1 cellular context compared by ENCODE assay signal in the genomic region with DNA sequence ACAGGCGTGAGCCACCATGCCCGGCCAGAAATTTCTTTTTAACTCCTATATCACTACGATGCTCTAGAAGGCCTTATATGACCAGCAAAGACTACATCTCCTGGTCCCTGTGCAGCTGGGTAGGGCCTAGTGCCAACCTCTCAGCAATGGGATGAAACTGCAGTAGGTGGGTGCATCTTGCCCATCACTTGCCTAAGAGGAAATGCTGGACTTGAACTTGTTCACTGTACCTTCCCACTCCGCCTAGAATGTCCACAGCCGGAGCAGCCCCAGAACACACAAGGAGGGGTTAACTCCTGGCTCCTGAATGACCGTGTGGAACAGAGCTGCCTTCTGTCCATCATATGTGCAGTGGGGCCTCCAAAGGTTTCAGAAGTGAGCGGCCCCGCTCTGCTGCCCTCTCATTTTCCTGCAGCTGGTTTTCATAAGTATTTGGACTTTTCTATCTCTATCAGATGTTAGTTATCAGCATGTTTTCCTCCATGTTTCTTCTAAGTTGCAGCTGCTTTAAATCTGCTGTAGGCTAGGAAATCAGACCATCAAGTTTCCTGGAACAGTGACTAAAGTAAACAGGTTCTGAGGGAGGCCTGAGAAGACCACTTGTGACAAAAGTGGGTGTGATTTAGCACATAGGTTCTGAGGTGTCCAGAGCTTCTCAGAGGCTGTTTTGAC.
A peak's percentile ranks its signal among the peaks of the same experiment; 100 is the strongest.
TF ChIP-seq lines count a peak whose summit lies in the region.

No MANE protein-coding gene starts in this region.

TF ChIP-seq in K562, 482 proteins besides CTCF, POLR2A, EP300 and RAD21 (continued from another document and continues in another):
- TF ChIP-seq, protein P1, sequence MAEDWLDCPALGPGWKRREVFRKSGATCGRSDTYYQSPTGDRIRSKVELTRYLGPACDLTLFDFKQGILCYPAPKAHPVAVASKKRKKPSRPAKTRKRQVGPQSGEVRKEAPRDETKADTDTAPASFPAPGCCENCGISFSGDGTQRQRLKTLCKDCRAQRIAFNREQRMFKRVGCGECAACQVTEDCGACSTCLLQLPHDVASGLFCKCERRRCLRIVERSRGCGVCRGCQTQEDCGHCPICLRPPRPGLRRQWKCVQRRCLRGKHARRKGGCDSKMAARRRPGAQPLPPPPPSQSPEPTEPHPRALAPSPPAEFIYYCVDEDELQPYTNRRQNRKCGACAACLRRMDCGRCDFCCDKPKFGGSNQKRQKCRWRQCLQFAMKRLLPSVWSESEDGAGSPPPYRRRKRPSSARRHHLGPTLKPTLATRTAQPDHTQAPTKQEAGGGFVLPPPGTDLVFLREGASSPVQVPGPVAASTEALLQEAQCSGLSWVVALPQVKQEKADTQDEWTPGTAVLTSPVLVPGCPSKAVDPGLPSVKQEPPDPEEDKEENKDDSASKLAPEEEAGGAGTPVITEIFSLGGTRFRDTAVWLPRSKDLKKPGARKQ (CRISPR knock-in tag; IDR thresholded peaks at IDR 0.05): no peak
- TF ChIP-seq ZNF24 (IDR thresholded peaks at IDR 0.05) (no peak), ZNF174 (CRISPR knock-in tag; IDR thresholded peaks at IDR 0.05) (no peak), SMARCB1 (IDR thresholded peaks at IDR 0.05; ENCODE audit: insufficient read length, low read depth) (no peak), CSDE1 (IDR thresholded peaks at IDR 0.05) (no peak), TCF7 (IDR thresholded peaks at IDR 0.05; ENCODE audit: borderline replicate concordance) (no peak), TRIM24 (IDR thresholded peaks at IDR 0.05) (peak in 1 of 2 experiments; percentile 19; a peak in 1 of 4 replicates), TCFL5 (CRISPR knock-in tag; conservative IDR thresholded peaks at IDR 0.05) (no peak), ZKSCAN8 (CRISPR knock-in tag; IDR thresholded peaks at IDR 0.05) (no peak), STAT5A (IDR thresholded peaks at IDR 0.05; ENCODE audit: borderline replicate concordance, low read length) (no peak; the same call in 1 of the 2 replicates), ZNF507 (tag; conservative IDR thresholded peaks at IDR 0.05) (no peak), ARID1B (IDR thresholded peaks at IDR 0.05) (peak; percentile 54), ZNF445 (CRISPR knock-in tag; IDR thresholded peaks at IDR 0.05; ENCODE audit: low read depth) (no peak), MAFF (IDR thresholded peaks at IDR 0.05; ENCODE audit: low read length) (no peak), TOE1 (IDR thresholded peaks at IDR 0.05; ENCODE audit: borderline replicate concordance) (peak; percentile 15; the same call in 1 of the 2 replicates), TOE1 (CRISPR knock-in tag; IDR thresholded peaks at IDR 0.05; ENCODE audit: borderline replicate concordance, low read depth) (no peak), YY1 (IDR thresholded peaks at IDR 0.05; ENCODE audit: borderline replicate concordance in 1 of 3, control insufficient read depth in 1 of 3, extremely low read depth in 1 of 3, insufficient read depth in 3 of 3, insufficient read length in 1 of 3, insufficient replicate concordance in 2 of 3, low read depth in 1 of 3, low read length in 2 of 3) (peak in 1 of 3 experiments; percentile 25), TEAD4 (IDR thresholded peaks at IDR 0.05; ENCODE audit: low read length) (peak; percentile 23; the same call in 1 of the 2 replicates), TEAD4 (CRISPR knock-in tag; IDR thresholded peaks at IDR 0.05; ENCODE audit: borderline replicate concordance) (no peak), FOXA3 (CRISPR knock-in tag; conservative IDR thresholded peaks at IDR 0.05 in 1 of 2, IDR thresholded peaks at IDR 0.05 in 1 of 2) (peak in 1 of 2 experiments; percentile 57; a peak in 1 of 4 replicates), SLC30A9 (CRISPR knock-in tag; IDR thresholded peaks at IDR 0.05) (no peak), ZNF668 (CRISPR knock-in tag; IDR thresholded peaks at IDR 0.05) (peak; percentile 26; the same call in 1 of the 2 replicates), ZNF589 (CRISPR knock-in tag; IDR thresholded peaks at IDR 0.05; ENCODE audit: low read depth) (no peak), FIP1L1 (IDR thresholded peaks at IDR 0.05; ENCODE audit: low read depth, low read length, poor library complexity, severe bottlenecking) (no peak)
- TF ChIP-seq, protein P2, sequence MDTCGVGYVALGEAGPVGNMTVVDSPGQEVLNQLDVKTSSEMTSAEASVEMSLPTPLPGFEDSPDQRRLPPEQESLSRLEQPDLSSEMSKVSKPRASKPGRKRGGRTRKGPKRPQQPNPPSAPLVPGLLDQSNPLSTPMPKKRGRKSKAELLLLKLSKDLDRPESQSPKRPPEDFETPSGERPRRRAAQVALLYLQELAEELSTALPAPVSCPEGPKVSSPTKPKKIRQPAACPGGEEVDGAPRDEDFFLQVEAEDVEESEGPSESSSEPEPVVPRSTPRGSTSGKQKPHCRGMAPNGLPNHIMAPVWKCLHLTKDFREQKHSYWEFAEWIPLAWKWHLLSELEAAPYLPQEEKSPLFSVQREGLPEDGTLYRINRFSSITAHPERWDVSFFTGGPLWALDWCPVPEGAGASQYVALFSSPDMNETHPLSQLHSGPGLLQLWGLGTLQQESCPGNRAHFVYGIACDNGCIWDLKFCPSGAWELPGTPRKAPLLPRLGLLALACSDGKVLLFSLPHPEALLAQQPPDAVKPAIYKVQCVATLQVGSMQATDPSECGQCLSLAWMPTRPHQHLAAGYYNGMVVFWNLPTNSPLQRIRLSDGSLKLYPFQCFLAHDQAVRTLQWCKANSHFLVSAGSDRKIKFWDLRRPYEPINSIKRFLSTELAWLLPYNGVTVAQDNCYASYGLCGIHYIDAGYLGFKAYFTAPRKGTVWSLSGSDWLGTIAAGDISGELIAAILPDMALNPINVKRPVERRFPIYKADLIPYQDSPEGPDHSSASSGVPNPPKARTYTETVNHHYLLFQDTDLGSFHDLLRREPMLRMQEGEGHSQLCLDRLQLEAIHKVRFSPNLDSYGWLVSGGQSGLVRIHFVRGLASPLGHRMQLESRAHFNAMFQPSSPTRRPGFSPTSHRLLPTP (IDR thresholded peaks at IDR 0.05; ENCODE audit: borderline replicate concordance, extremely low read depth, insufficient read length): no peak
- TF ChIP-seq, protein P3, sequence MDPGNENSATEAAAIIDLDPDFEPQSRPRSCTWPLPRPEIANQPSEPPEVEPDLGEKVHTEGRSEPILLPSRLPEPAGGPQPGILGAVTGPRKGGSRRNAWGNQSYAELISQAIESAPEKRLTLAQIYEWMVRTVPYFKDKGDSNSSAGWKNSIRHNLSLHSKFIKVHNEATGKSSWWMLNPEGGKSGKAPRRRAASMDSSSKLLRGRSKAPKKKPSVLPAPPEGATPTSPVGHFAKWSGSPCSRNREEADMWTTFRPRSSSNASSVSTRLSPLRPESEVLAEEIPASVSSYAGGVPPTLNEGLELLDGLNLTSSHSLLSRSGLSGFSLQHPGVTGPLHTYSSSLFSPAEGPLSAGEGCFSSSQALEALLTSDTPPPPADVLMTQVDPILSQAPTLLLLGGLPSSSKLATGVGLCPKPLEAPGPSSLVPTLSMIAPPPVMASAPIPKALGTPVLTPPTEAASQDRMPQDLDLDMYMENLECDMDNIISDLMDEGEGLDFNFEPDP (CRISPR knock-in tag; IDR thresholded peaks at IDR 0.05): no peak
- TF ChIP-seq, protein P4, sequence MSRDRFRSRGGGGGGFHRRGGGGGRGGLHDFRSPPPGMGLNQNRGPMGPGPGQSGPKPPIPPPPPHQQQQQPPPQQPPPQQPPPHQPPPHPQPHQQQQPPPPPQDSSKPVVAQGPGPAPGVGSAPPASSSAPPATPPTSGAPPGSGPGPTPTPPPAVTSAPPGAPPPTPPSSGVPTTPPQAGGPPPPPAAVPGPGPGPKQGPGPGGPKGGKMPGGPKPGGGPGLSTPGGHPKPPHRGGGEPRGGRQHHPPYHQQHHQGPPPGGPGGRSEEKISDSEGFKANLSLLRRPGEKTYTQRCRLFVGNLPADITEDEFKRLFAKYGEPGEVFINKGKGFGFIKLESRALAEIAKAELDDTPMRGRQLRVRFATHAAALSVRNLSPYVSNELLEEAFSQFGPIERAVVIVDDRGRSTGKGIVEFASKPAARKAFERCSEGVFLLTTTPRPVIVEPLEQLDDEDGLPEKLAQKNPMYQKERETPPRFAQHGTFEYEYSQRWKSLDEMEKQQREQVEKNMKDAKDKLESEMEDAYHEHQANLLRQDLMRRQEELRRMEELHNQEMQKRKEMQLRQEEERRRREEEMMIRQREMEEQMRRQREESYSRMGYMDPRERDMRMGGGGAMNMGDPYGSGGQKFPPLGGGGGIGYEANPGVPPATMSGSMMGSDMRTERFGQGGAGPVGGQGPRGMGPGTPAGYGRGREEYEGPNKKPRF (IDR thresholded peaks at IDR 0.05; ENCODE audit: low read depth, low read length): no peak
- TF ChIP-seq, protein P5, sequence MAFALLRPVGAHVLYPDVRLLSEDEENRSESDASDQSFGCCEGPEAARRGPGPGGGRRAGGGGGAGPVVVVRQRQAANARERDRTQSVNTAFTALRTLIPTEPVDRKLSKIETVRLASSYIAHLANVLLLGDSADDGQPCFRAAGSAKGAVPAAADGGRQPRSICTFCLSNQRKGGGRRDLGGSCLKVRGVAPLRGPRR (CRISPR knock-in tag; IDR thresholded peaks at IDR 0.05): no peak
- TF ChIP-seq, protein P6, sequence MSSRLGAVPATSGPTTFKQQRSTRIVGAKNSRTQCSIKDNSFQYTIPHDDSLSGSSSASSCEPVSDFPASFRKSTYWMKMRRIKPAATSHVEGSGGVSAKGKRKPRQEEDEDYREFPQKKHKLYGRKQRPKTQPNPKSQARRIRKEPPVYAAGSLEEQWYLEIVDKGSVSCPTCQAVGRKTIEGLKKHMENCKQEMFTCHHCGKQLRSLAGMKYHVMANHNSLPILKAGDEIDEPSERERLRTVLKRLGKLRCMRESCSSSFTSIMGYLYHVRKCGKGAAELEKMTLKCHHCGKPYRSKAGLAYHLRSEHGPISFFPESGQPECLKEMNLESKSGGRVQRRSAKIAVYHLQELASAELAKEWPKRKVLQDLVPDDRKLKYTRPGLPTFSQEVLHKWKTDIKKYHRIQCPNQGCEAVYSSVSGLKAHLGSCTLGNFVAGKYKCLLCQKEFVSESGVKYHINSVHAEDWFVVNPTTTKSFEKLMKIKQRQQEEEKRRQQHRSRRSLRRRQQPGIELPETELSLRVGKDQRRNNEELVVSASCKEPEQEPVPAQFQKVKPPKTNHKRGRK (tag; IDR thresholded peaks at IDR 0.05): no peak
- TF ChIP-seq, protein P7, sequence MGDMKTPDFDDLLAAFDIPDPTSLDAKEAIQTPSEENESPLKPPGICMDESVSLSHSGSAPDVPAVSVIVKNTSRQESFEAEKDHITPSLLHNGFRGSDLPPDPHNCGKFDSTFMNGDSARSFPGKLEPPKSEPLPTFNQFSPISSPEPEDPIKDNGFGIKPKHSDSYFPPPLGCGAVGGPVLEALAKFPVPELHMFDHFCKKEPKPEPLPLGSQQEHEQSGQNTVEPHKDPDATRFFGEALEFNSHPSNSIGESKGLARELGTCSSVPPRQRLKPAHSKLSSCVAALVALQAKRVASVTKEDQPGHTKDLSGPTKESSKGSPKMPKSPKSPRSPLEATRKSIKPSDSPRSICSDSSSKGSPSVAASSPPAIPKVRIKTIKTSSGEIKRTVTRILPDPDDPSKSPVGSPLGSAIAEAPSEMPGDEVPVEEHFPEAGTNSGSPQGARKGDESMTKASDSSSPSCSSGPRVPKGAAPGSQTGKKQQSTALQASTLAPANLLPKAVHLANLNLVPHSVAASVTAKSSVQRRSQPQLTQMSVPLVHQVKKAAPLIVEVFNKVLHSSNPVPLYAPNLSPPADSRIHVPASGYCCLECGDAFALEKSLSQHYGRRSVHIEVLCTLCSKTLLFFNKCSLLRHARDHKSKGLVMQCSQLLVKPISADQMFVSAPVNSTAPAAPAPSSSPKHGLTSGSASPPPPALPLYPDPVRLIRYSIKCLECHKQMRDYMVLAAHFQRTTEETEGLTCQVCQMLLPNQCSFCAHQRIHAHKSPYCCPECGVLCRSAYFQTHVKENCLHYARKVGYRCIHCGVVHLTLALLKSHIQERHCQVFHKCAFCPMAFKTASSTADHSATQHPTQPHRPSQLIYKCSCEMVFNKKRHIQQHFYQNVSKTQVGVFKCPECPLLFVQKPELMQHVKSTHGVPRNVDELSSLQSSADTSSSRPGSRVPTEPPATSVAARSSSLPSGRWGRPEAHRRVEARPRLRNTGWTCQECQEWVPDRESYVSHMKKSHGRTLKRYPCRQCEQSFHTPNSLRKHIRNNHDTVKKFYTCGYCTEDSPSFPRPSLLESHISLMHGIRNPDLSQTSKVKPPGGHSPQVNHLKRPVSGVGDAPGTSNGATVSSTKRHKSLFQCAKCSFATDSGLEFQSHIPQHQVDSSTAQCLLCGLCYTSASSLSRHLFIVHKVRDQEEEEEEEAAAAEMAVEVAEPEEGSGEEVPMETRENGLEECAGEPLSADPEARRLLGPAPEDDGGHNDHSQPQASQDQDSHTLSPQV (IDR thresholded peaks at IDR 0.05): peak; percentile 66; the same call in 1 of the 2 replicates
- TF ChIP-seq, protein P8, sequence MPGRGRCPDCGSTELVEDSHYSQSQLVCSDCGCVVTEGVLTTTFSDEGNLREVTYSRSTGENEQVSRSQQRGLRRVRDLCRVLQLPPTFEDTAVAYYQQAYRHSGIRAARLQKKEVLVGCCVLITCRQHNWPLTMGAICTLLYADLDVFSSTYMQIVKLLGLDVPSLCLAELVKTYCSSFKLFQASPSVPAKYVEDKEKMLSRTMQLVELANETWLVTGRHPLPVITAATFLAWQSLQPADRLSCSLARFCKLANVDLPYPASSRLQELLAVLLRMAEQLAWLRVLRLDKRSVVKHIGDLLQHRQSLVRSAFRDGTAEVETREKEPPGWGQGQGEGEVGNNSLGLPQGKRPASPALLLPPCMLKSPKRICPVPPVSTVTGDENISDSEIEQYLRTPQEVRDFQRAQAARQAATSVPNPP (IDR thresholded peaks at IDR 0.05; ENCODE audit: borderline replicate concordance, insufficient read depth, insufficient read length): no peak
